Comparison of ENCODE assay signal across 14 cellular contexts in genomic region chr1:19366599-19367315, GRCh38. TPM values are rescaled to one million over a fixed set of nuclear protein-coding genes. Genes with fewer than 3 reads are reported as not detected.
DNase-seq lines count a peak whose midpoint lies in the region; ATAC-seq, FAIRE-seq and TF ChIP-seq lines count a peak whose summit lies in the region.
"Had no signal": no experiment of that assay in that cellular context is flagged by ENCODE, and none has a peak within 500 bp of the region (broad histone marks: within the 10 kb centered on the region; RNA-seq: fewer than 3 reads in every experiment).

No MANE protein-coding gene starts in this region.

- H3K4me1 Mint-ChIP-seq in CD4-positive, alpha-beta T cell (ENCODE audit: low read depth) = peaks cover 56% of the 10 kb centered on the region
- H3K4me1 Mint-ChIP-seq in effector memory CD8-positive, alpha-beta T cell (ENCODE audit: low read depth in 2 of 2) = peaks cover 28 to 30% of the 10 kb centered on the region in 2 donors
- H3K4me1 Mint-ChIP-seq in glutamatergic neuron (ENCODE audit: low read depth, unreplicated experiment) = peaks cover 7% of the 10 kb centered on the region

- H3K27ac ChIP-seq in CD4-positive, alpha-beta T cell (ENCODE audit: low read depth, low read length) = no peak overlapping the region
- no peak overlapping the region for H3K27ac ChIP-seq in osteoblast (ENCODE audit: low read depth, low read length)
- H3K27ac ChIP-seq: BLaER1 treated with 17β-estradiol and CSF1 and Interleukin-3, amounts not matched to agents 10 nM and 100 nM had no signal

- DNase-seq in CD4-positive, alpha-beta T cell = no peak
- DNase-seq in NCI-H345 (lab: John Stamatoyannopoulos, UW) = peak; percentile 20
- no peak for DNase-seq in effector memory CD8-positive, alpha-beta T cell
- peak; percentile 65 for DNase-seq in osteoblast (ENCODE audit: insufficient read length, low spot score, missing footprints)
- DNase-seq in GM12892 (ENCODE audit: insufficient read length) = no peak
- DNase-seq in T1000 (lab: John Stamatoyannopoulos, UW) = no peak
- no peak for DNase-seq in glutamatergic neuron
- DNase-seq: activated naive CD4-positive, alpha-beta T cell; KBM-7; NCI-H524 treated with DMSO at 0.1 percent for 48 hours had no signal

- no peak overlapping the region for H3K4me3 ChIP-seq in osteoblast (ENCODE audit: insufficient read depth, low read length)
- H3K4me3 ChIP-seq: BLaER1 treated with 17β-estradiol and CSF1 and Interleukin-3, amounts not matched to agents 10 nM and 100 nM had no signal

- CTCF ChIA-PET in CD4-positive, alpha-beta T cell (lab: Charles Lee) = no interaction called here

- H3K27ac Mint-ChIP-seq in CD4-positive, alpha-beta T cell = peak overlapping the region; percentile 76
- peak overlapping the region; percentile 28 to 41 for H3K27ac Mint-ChIP-seq in effector memory CD8-positive, alpha-beta T cell
- no peak overlapping the region for H3K27ac Mint-ChIP-seq in glutamatergic neuron (ENCODE audit: unreplicated experiment)

- no peaks in the 10 kb centered on the region for H3K9me3 ChIP-seq in CD4-positive, alpha-beta T cell (ENCODE audit: control insufficient read depth, low read length)
- no peaks in the 10 kb centered on the region for H3K9me3 ChIP-seq in osteoblast (ENCODE audit: low read depth, low read length)
- H3K9me3 ChIP-seq: BLaER1 treated with 17β-estradiol and CSF1 and Interleukin-3, amounts not matched to agents 10 nM and 100 nM had no signal

- no peak for TF ChIP-seq POLR2A in GM12892 (IDR thresholded peaks at IDR 0.05; ENCODE audit: low read depth, low read length)

- no peak for FAIRE-seq in GM12892 (lab: Jason Lieb, UNC)
- FAIRE-seq: colon, GM19239 had no signal

- H3K27me3 Mint-ChIP-seq in CD4-positive, alpha-beta T cell = no peaks in the 10 kb centered on the region
- no peaks in the 10 kb centered on the region for H3K27me3 Mint-ChIP-seq in effector memory CD8-positive, alpha-beta T cell
- peaks cover 2% of the 10 kb centered on the region for H3K27me3 Mint-ChIP-seq in glutamatergic neuron (ENCODE audit: unreplicated experiment)

- TF ChIP-seq CTCF in CD4-positive, alpha-beta T cell (IDR thresholded peaks at IDR 0.05) = no peak
- TF ChIP-seq CTCF in osteoblast (IDR thresholded peaks at IDR 0.05; ENCODE audit: extremely low read depth, low read depth, low read length) (no peak), glutamatergic neuron (IDR thresholded peaks at IDR 0.05; ENCODE audit: partially characterized antibody, unreplicated experiment) (no peak)

- H3K36me3 ChIP-seq in osteoblast (ENCODE audit: insufficient read depth, low read length) = peaks cover 29% of the 10 kb centered on the region

- peaks cover 79% of the 10 kb centered on the region for H4K20me1 ChIP-seq in osteoblast (ENCODE audit: insufficient read depth, low read length)

- peaks cover 4% of the 10 kb centered on the region for H3K4me1 ChIP-seq in osteoblast (ENCODE audit: insufficient read depth, low read length)

- H3K36me3 Mint-ChIP-seq in CD4-positive, alpha-beta T cell (ENCODE audit: low read depth) = peaks cover 45% of the 10 kb centered on the region
- peaks cover 29% of the 10 kb centered on the region for H3K36me3 Mint-ChIP-seq in effector memory CD8-positive, alpha-beta T cell (ENCODE audit: insufficient read depth)
- H3K36me3 Mint-ChIP-seq in glutamatergic neuron (ENCODE audit: unreplicated experiment) = no peaks in the 10 kb centered on the region

- H2AFZ ChIP-seq in osteoblast (ENCODE audit: low read length) = no peak overlapping the region

- no peak overlapping the region for H3K4me3 Mint-ChIP-seq in CD4-positive, alpha-beta T cell
- no peak overlapping the region for H3K4me3 Mint-ChIP-seq in effector memory CD8-positive, alpha-beta T cell
- H3K4me3 Mint-ChIP-seq in glutamatergic neuron (ENCODE audit: unreplicated experiment) = no peak overlapping the region

- no peaks in the 10 kb centered on the region for H3K9me3 Mint-ChIP-seq in CD4-positive, alpha-beta T cell
- H3K9me3 Mint-ChIP-seq in effector memory CD8-positive, alpha-beta T cell = no peaks in the 10 kb centered on the region
- H3K9me3 Mint-ChIP-seq in glutamatergic neuron (ENCODE audit: unreplicated experiment) = no peaks in the 10 kb centered on the region

- H3K79me2 ChIP-seq in osteoblast (ENCODE audit: insufficient read depth, low read length) = peaks cover 83% of the 10 kb centered on the region

- POLR2A ChIA-PET in CD4-positive, alpha-beta T cell (lab: Charles Lee) = no interaction called here

- no peaks in the 10 kb centered on the region for H3K27me3 ChIP-seq in CD4-positive, alpha-beta T cell (ENCODE audit: control insufficient read depth, insufficient read depth, low read length)
- no peaks in the 10 kb centered on the region for H3K27me3 ChIP-seq in osteoblast (ENCODE audit: insufficient read depth, low read length)
- H3K27me3 ChIP-seq: BLaER1 treated with 17β-estradiol and CSF1 and Interleukin-3, amounts not matched to agents 10 nM and 100 nM had no signal

- ATAC-seq in CD4-positive, alpha-beta T cell (ENCODE audit: poor library complexity) = no peak
- no peak for ATAC-seq in effector memory CD8-positive, alpha-beta T cell (replicated peaks)
- ATAC-seq in HG03095 (IDR thresholded peaks at IDR 0.05; ENCODE audit: unreplicated experiment) = no peak

- intact Hi-C loops in CD4-positive, alpha-beta T cell (cut with DNase I, micrococcal nuclease) = no loop called here

- no peak overlapping the region for H3K4me2 ChIP-seq in osteoblast (ENCODE audit: insufficient read depth, low read length)
- H3K4me2 ChIP-seq: BLaER1 treated with 17β-estradiol and CSF1 and Interleukin-3, amounts not matched to agents 10 nM and 100 nM had no signal

RNA-seq across cellular contexts. Expression of gene SLC66A1, which starts 54.6 kb away (rescaled TPM):
- 1 to 10 TPM; 2.3 to 3.7 TPM for total RNA-seq in CD4-positive, alpha-beta T cell
- total RNA-seq in osteoblast (30.9 and 32.6 TPM in 2 replicates), glutamatergic neuron (ENCODE audit: unreplicated experiment) (41.1 TPM)
- polyA plus RNA-seq in GM12892 (2012; ENCODE audit: missing spikeins) = 3.9 TPM

RNA-seq across cellular contexts. Expression of gene AKR7A2, which starts 54.8 kb away (rescaled TPM):
- 10 to 100 TPM; 11.1 to 11.8 TPM for total RNA-seq in CD4-positive, alpha-beta T cell
- 66.2 and 79.0 TPM in 2 replicates for total RNA-seq in osteoblast
- 29.5 TPM for polyA plus RNA-seq in GM12892 (2012; ENCODE audit: missing spikeins)
- total RNA-seq in glutamatergic neuron (ENCODE audit: unreplicated experiment) = 35.7 TPM

Comparison
In these comparisons a context has a peak if more than half of its experiments do, and no peak if none do; other contexts are left out.
1. DNase-seq: peak in NCI-H345 (single experiment) and osteoblast (single experiment); none in CD4-positive, alpha-beta T cell (0 of 10), effector memory CD8-positive, alpha-beta T cell (0 of 3), GM12892 (single experiment), T1000 (single experiment) and glutamatergic neuron (single experiment).